Comparison of ENCODE assay signal across 23 cellular contexts in genomic region chr6:16904957-16905356, GRCh38.
"Had no signal": no experiment of that assay in that cellular context is flagged by ENCODE, and none has a peak within 500 bp of the region (broad histone marks: within the 10 kb centered on the region; RNA-seq: fewer than 3 reads in every experiment).

No MANE protein-coding gene starts in this region.

- H3K4me2 ChIP-seq: hepatocyte had no signal

- H3K36me3 ChIP-seq: colonic mucosa, esophagus muscularis mucosa, gastroesophageal sphincter, heart left ventricle, left lung, ovary, spleen, vagina had no signal

- H3K27ac ChIP-seq: colonic mucosa, esophagus muscularis mucosa, foreskin keratinocyte, gastroesophageal sphincter, heart left ventricle, hepatocyte, left lung, ovary, psoas muscle, skin epidermis, spleen, vagina had no signal

- H3K79me2 ChIP-seq: hepatocyte had no signal

- H3K27me3 ChIP-seq: colonic mucosa, esophagus muscularis mucosa, gastroesophageal sphincter, heart left ventricle, hepatocyte, ovary, vagina had no signal

- H2AFZ ChIP-seq: hepatocyte had no signal

- ATAC-seq: foreskin keratinocyte; gastroesophageal sphincter; heart left ventricle; left cardiac atrium; left lung; naive thymus-derived CD4-positive, alpha-beta T cell; psoas muscle; right cardiac atrium; stimulated activated memory B cell treated with anti-CD40 and anti-IgM and Interleukin-4, amounts not matched to agents 10 μg/mL and 1 μg/mL and 100 μg/mL, for 72 hours; stimulated activated naive CD8-positive, alpha-beta T cell treated with anti-CD3 and anti-CD28 coated beads, Interleukin-15, Interleukin-2, amounts not matched to agents 100 U/mL and 50 U/mL, for 24 hours had no signal

- H3K9me3 ChIP-seq: colonic mucosa, esophagus muscularis mucosa, gastroesophageal sphincter, heart left ventricle, left lung, ovary, psoas muscle, spleen, vagina had no signal

- DNase-seq: colonic mucosa; effector memory CD4-positive, alpha-beta T cell; foreskin keratinocyte; heart left ventricle; left cardiac atrium; left lung; mesendoderm; midbrain; naive thymus-derived CD4-positive, alpha-beta T cell; occipital lobe; ovary; psoas muscle; right cardiac atrium; spleen; stimulated activated CD4-positive, alpha-beta T cell treated with anti-CD3 and anti-CD28 coated beads, Interleukin-4, amount 100 ng/mL, for 4 hours; stimulated activated naive CD8-positive, alpha-beta T cell treated with anti-CD3 and anti-CD28 coated beads, Interleukin-15, Interleukin-2, amounts not matched to agents 100 U/mL and 50 U/mL, for 24 hours; substantia nigra had no signal

- H3K4me3 ChIP-seq: colonic mucosa, esophagus muscularis mucosa, gastroesophageal sphincter, heart left ventricle, hepatocyte, left lung, ovary, psoas muscle, skin epidermis, spleen, vagina had no signal

- H3K4me1 ChIP-seq: colonic mucosa, foreskin keratinocyte, vagina had no signal
